8 cellular contexts compared by ENCODE assay signal in genomic region chr11:128482512-128483191, GRCh38.
DNase-seq lines count a peak whose midpoint lies in the region; ATAC-seq and TF ChIP-seq lines count a peak whose summit lies in the region.

No MANE protein-coding gene starts in this region.

- peak; percentile 45 for ATAC-seq in GM21619 (IDR thresholded peaks at IDR 0.05; ENCODE audit: unreplicated experiment)
- ATAC-seq in central memory CD8-positive, alpha-beta T cell (replicated peaks; ENCODE audit: extremely low read depth, poor library complexity, severe bottlenecking): peak; percentile 72

- DNase-seq in MV-4-11 (lab: John Stamatoyannopoulos, UW) (peak; percentile 69), hippocampal formation (lab: John Stamatoyannopoulos, UW) (no peak), mesothelial cell of epicardium (ENCODE audit: low spot score in 2 of 2, unreplicated experiment in 2 of 2) (no peak), germinal center (ENCODE audit: low spot score) (no peak)
- DNase-seq in central memory CD8-positive, alpha-beta T cell (ENCODE audit: low spot score in 2 of 2): peak in 1 of 2 donors; percentile 54

- H3K9me3 Mint-ChIP-seq in central memory CD8-positive, alpha-beta T cell: no peaks in the 10 kb centered on the region
- H3K9me3 Mint-ChIP-seq in mesothelial cell of epicardium: no peaks in the 10 kb centered on the region

- no peaks in the 10 kb centered on the region for H3K27me3 Mint-ChIP-seq in central memory CD8-positive, alpha-beta T cell
- H3K27me3 Mint-ChIP-seq in mesothelial cell of epicardium (ENCODE audit: low read depth): no peaks in the 10 kb centered on the region

- H3K4me3 Mint-ChIP-seq in central memory CD8-positive, alpha-beta T cell: peak overlapping the region; percentile 79
- H3K4me3 Mint-ChIP-seq in mesothelial cell of epicardium: no peak overlapping the region

- peaks cover 99% of the 10 kb centered on the region for H3K36me3 Mint-ChIP-seq in central memory CD8-positive, alpha-beta T cell (ENCODE audit: insufficient read depth)
- H3K36me3 Mint-ChIP-seq in mesothelial cell of epicardium: peaks cover 55% of the 10 kb centered on the region

- no peak for TF ChIP-seq CTCF in mesothelial cell of epicardium (IDR thresholded peaks at IDR 0.05; ENCODE audit: unreplicated experiment)

- H3K27ac ChIP-seq in skin epidermis: peak overlapping the region in 20 of 21 experiments; percentile 38 to 89 (median 68)

- H3K4me1 Mint-ChIP-seq in central memory CD8-positive, alpha-beta T cell: peaks cover 96% of the 10 kb centered on the region
- H3K4me1 Mint-ChIP-seq in mesothelial cell of epicardium: peaks cover 49% of the 10 kb centered on the region

- peak overlapping the region; percentile 99 for H3K27ac Mint-ChIP-seq in central memory CD8-positive, alpha-beta T cell (ENCODE audit: low read depth)
- H3K27ac Mint-ChIP-seq in mesothelial cell of epicardium: no peak overlapping the region

- H3K4me3 ChIP-seq in GM08714 (ENCODE audit: low read length) (peak overlapping the region; percentile 67; the same call in 1 of the 2 replicates), skin epidermis (peak overlapping the region in 2 of 7 experiments; percentile 2 to 3)
